Comparison of ENCODE assay signal across 8 cellular contexts in the genomic region with DNA sequence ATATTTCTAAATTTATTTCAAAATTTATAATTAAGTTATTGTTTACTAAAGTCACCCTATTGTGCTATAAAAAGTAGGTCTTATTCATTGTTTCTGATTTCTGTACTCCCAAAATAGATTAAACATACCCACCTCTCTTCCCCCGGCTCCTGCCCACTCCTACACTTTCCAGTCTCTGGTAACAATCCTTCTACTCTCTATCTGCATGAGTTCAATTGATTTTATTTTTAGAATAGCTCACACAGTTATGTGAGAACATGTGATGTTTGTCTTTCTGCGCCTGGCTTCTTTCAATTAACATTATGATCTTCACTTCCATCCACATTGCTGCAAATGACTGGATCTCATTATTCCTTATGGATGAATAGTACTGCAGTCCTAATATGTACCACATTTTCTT.
"Had no signal": no experiment of that assay in that cellular context is flagged by ENCODE, and none has a peak within 500 bp of the region (broad histone marks: within the 10 kb centered on the region; RNA-seq: fewer than 3 reads in every experiment).

No MANE protein-coding gene starts in this region.

- ATAC-seq: GM23338, HCT116 had no signal

- H3K4me3 Mint-ChIP-seq: GM23338, H9, HFFc6 had no signal

- H3K27ac Mint-ChIP-seq: GM23338, H9, HFFc6 had no signal

- DNase-seq: GM23248, GOT3, H7, H9, HCEC 1CT, HFFc6 had no signal

- H3K4me1 Mint-ChIP-seq: GM23338, H9 had no signal
